Comparison of ENCODE assay signal across 36 cellular contexts in genomic region chr2:56175779-56176178, GRCh38. TPM values are rescaled to one million over a fixed set of nuclear protein-coding genes. Genes with fewer than 3 reads are reported as not detected.
"Had no signal": no experiment of that assay in that cellular context is flagged by ENCODE, and none has a peak within 500 bp of the region (broad histone marks: within the 10 kb centered on the region; RNA-seq: fewer than 3 reads in every experiment).

No MANE protein-coding gene starts in this region.

- H3K36me3 Mint-ChIP-seq: activated CD4-positive, alpha-beta memory T cell treated with anti-CD3 and anti-CD28 coated beads for 36 hours; activated naive CD4-positive, alpha-beta T cell treated with anti-CD3 and anti-CD28 coated beads, Interleukin-2, amount 10 ng/mL, durations not matched to agents 7 days and 5 days; activated naive CD4-positive, alpha-beta T cell treated with anti-CD3 and anti-CD28 coated beads, Interleukin-2, amount 50 U/mL, for 24 hours; activated naive CD8-positive, alpha-beta T cell; activated naive CD8-positive, alpha-beta T cell treated with anti-CD3 and anti-CD28 coated beads, Interleukin-2, amount 10 ng/mL, durations not matched to agents 7 days and 5 days; brain had no signal

- H3K4me3 Mint-ChIP-seq: activated B cell treated with CpG ODN at 0.5 μM for 24 hours; activated CD4-positive, alpha-beta memory T cell treated with anti-CD3 and anti-CD28 coated beads for 36 hours; activated CD4-positive, alpha-beta T cell treated with anti-CD3 and anti-CD28 coated beads, Interleukin-2, amount 10 ng/mL, durations not matched to agents 24 days and 14 days; activated CD8-positive, alpha-beta T cell treated with anti-CD3 and anti-CD28 coated beads for 36 hours; activated naive CD4-positive, alpha-beta T cell treated with anti-CD3 and anti-CD28 coated beads, Interleukin-2, amount 10 ng/mL, durations not matched to agents 7 days and 5 days; activated naive CD4-positive, alpha-beta T cell treated with anti-CD3 and anti-CD28 coated beads, Interleukin-2, amount 50 U/mL, for 24 hours; activated naive CD8-positive, alpha-beta T cell; activated naive CD8-positive, alpha-beta T cell treated with anti-CD3 and anti-CD28 coated beads, Interleukin-2, amount 10 ng/mL, durations not matched to agents 7 days and 5 days; activated naive CD8-positive, alpha-beta T cell treated with anti-CD3 and anti-CD28 coated beads, Interleukin-2, amount 50 U/mL, for 24 hours; activated T-cell treated with anti-CD3 and anti-CD28 coated beads, Interleukin-2, amount 50 U/mL, for 24 hours; brain; central memory CD8-positive, alpha-beta T cell; T-helper 1 cell treated with Interleukin-12 subunit alpha and Interleukin-12 subunit beta and Interleukin-4 antibody, amounts not matched to agents 30 μg/mL and 1 μg/mL, for 36 hours; T-helper 2 cell treated with Interferon-gamma antibody and Interleukin-4, amounts not matched to agents 5 μg/mL and 100 μg/mL, for 36 hours had no signal

- H3K4me3 ChIP-seq: ascending aorta, cardiac muscle cell had no signal

- H3K36me3 ChIP-seq: ascending aorta, cardiac muscle cell had no signal

- H3K27me3 ChIP-seq: ascending aorta had no signal

- H3K9me3 ChIP-seq: ascending aorta had no signal

- H3K9me3 Mint-ChIP-seq: activated B cell treated with CpG ODN at 0.5 μM for 24 hours; activated CD4-positive, alpha-beta memory T cell treated with anti-CD3 and anti-CD28 coated beads for 36 hours; activated naive CD4-positive, alpha-beta T cell treated with anti-CD3 and anti-CD28 coated beads, Interleukin-2, amount 10 ng/mL, durations not matched to agents 7 days and 5 days; activated naive CD4-positive, alpha-beta T cell treated with anti-CD3 and anti-CD28 coated beads, Interleukin-2, amount 50 U/mL, for 24 hours; activated naive CD8-positive, alpha-beta T cell treated with anti-CD3 and anti-CD28 coated beads, Interleukin-2, amount 10 ng/mL, durations not matched to agents 7 days and 5 days; activated T-cell treated with anti-CD3 and anti-CD28 coated beads, Interleukin-2, amount 50 U/mL, for 24 hours; activated T-helper 2 cell treated with anti-CD3 and anti-CD28 coated beads, Interferon-gamma antibody, Interleukin-2, Interleukin-4, amounts not matched to agents 10 μg/mL and 5 μg/mL and 100 μg/mL, durations not matched to agents 14 hours and 24 hours and 36 hours; T-helper 1 cell treated with Interleukin-12 subunit alpha and Interleukin-12 subunit beta and Interleukin-4 antibody, amounts not matched to agents 30 μg/mL and 1 μg/mL, for 36 hours; T-helper 2 cell treated with Interferon-gamma antibody and Interleukin-4, amounts not matched to agents 5 μg/mL and 100 μg/mL, for 36 hours had no signal

- H3K4me1 ChIP-seq: ascending aorta had no signal

- H3K27ac ChIP-seq: ascending aorta, cardiac muscle cell, VCaP had no signal

- H3K4me1 Mint-ChIP-seq: activated B cell treated with CpG ODN at 0.5 μM for 24 hours; activated CD4-positive, alpha-beta T cell treated with anti-CD3 and anti-CD28 coated beads, Interleukin-2, amount 10 ng/mL, durations not matched to agents 24 days and 14 days; activated naive CD4-positive, alpha-beta T cell treated with anti-CD3 and anti-CD28 coated beads, Interleukin-2, amount 10 ng/mL, durations not matched to agents 7 days and 5 days; activated naive CD4-positive, alpha-beta T cell treated with anti-CD3 and anti-CD28 coated beads, Interleukin-2, amount 50 U/mL, for 24 hours; activated naive CD8-positive, alpha-beta T cell treated with anti-CD3 and anti-CD28 coated beads, Interleukin-2, amount 10 ng/mL, durations not matched to agents 7 days and 5 days; activated naive CD8-positive, alpha-beta T cell treated with anti-CD3 and anti-CD28 coated beads, Interleukin-2, amount 50 U/mL, for 24 hours; brain; central memory CD8-positive, alpha-beta T cell had no signal

- H3K27me3 Mint-ChIP-seq: activated CD4-positive, alpha-beta T cell treated with anti-CD3 and anti-CD28 coated beads, Interleukin-2, amount 10 ng/mL, durations not matched to agents 24 days and 14 days; activated naive CD4-positive, alpha-beta T cell treated with anti-CD3 and anti-CD28 coated beads, Interleukin-2, amount 10 ng/mL, durations not matched to agents 7 days and 5 days had no signal

- H3K27ac Mint-ChIP-seq: activated B cell treated with CpG ODN at 0.5 μM for 24 hours; activated CD4-positive, alpha-beta memory T cell treated with anti-CD3 and anti-CD28 coated beads for 36 hours; activated CD4-positive, alpha-beta T cell treated with anti-CD3 and anti-CD28 coated beads, Interleukin-2, amount 10 ng/mL, durations not matched to agents 24 days and 14 days; activated CD8-positive, alpha-beta T cell treated with anti-CD3 and anti-CD28 coated beads for 36 hours; activated naive CD4-positive, alpha-beta T cell treated with anti-CD3 and anti-CD28 coated beads, Interleukin-2, amount 10 ng/mL, durations not matched to agents 7 days and 5 days; activated naive CD4-positive, alpha-beta T cell treated with anti-CD3 and anti-CD28 coated beads, Interleukin-2, amount 50 U/mL, for 24 hours; activated naive CD8-positive, alpha-beta T cell; activated naive CD8-positive, alpha-beta T cell treated with anti-CD3 and anti-CD28 coated beads, Interleukin-2, amount 10 ng/mL, durations not matched to agents 7 days and 5 days; activated naive CD8-positive, alpha-beta T cell treated with anti-CD3 and anti-CD28 coated beads, Interleukin-2, amount 50 U/mL, for 24 hours; activated T-cell treated with anti-CD3 and anti-CD28 coated beads, Interleukin-2, amount 50 U/mL, for 24 hours; activated T-helper 2 cell treated with anti-CD3 and anti-CD28 coated beads, Interferon-gamma antibody, Interleukin-2, Interleukin-4, amounts not matched to agents 10 μg/mL and 5 μg/mL and 100 μg/mL, durations not matched to agents 14 hours and 24 hours and 36 hours; brain; T-helper 1 cell treated with Interleukin-12 subunit alpha and Interleukin-12 subunit beta and Interleukin-4 antibody, amounts not matched to agents 30 μg/mL and 1 μg/mL, for 36 hours; T-helper 2 cell treated with Interferon-gamma antibody and Interleukin-4, amounts not matched to agents 5 μg/mL and 100 μg/mL, for 36 hours had no signal

- DNase-seq: activated B cell treated with CpG ODN at 0.5 μM for 24 hours; activated CD4-positive, alpha-beta memory T cell treated with anti-CD3 and anti-CD28 coated beads for 36 hours; activated CD4-positive, alpha-beta T cell treated with anti-CD3 and anti-CD28 coated beads for 4 hours; activated CD4-positive, alpha-beta T cell treated with anti-CD3 and anti-CD28 coated beads, Interleukin-2, amount 10 ng/mL, durations not matched to agents 24 days and 14 days; activated CD4-positive, alpha-beta T cell treated with anti-CD3 and anti-CD28 coated beads, Interleukin-2, amount 50 U/mL, for 1 hour; activated CD4-positive, alpha-beta T cell treated with anti-CD3 and anti-CD28 coated beads, Interleukin-2, amount 50 U/mL, for 4 hours; activated CD4-positive, CD25-positive, alpha-beta regulatory T cell treated with anti-CD3 and anti-CD28 coated beads, Interleukin-2, amount 50 U/mL, for 72 hours; activated CD8-positive, alpha-beta memory T cell treated with anti-CD3 and anti-CD28 coated beads, Interleukin-2, amount 50 U/mL, for 48 hours; activated CD8-positive, alpha-beta T cell treated with anti-CD3 and anti-CD28 coated beads for 36 hours; activated effector memory CD4-positive, alpha-beta T cell treated with Interleukin-2 at 50 U/mL for 16 hours; activated gamma-delta T cell; activated naive CD4-positive, alpha-beta T cell treated with anti-CD3 and anti-CD28 coated beads, Interleukin-2, amount 10 ng/mL, durations not matched to agents 7 days and 5 days; activated naive CD4-positive, alpha-beta T cell treated with Interleukin-2 at 50 U/mL for 16 hours; activated naive CD8-positive, alpha-beta T cell treated with anti-CD3 and anti-CD28 coated beads, Interleukin-2, amount 10 ng/mL, durations not matched to agents 7 days and 5 days; activated naive CD8-positive, alpha-beta T cell treated with anti-CD3 and anti-CD28 coated beads, Interleukin-2, amount 50 U/mL, for 24 hours; activated T-cell treated with anti-CD3 and anti-CD28 coated beads, Interleukin-2, amount 50 U/mL, for 24 hours; activated T-cell treated with anti-CD3 and anti-CD28 coated beads, Interleukin-2, amount 50 U/mL, for 48 hours; amygdala; anterior cingulate cortex; caudate nucleus; SW 1271; T-helper 1 cell; T-helper 2 cell; T-helper 9 cell had no signal

RNA-seq across cellular contexts. Expression of gene CCDC85A, which starts 8.0 kb away (rescaled TPM):
- total RNA-seq: activated B cell treated with CpG ODN at 0.5 μM for 24 hours; activated CD4-positive, alpha-beta memory T cell treated with anti-CD3 and anti-CD28 coated beads for 36 hours; activated CD4-positive, alpha-beta T cell treated with anti-CD3 and anti-CD28 coated beads, Interleukin-2, amount 10 ng/mL, durations not matched to agents 24 days and 14 days; activated CD8-positive, alpha-beta memory T cell treated with anti-CD3 and anti-CD28 coated beads for 36 hours; activated CD8-positive, alpha-beta T cell treated with anti-CD3 and anti-CD28 coated beads for 36 hours; activated naive CD8-positive, alpha-beta T cell treated with anti-CD3 and anti-CD28 coated beads, Interleukin-2, amount 10 ng/mL, durations not matched to agents 7 days and 5 days; activated T-helper 2 cell treated with anti-CD3 and anti-CD28 coated beads, Interferon-gamma antibody, Interleukin-2, Interleukin-4, amounts not matched to agents 10 μg/mL and 5 μg/mL and 100 μg/mL, durations not matched to agents 14 hours and 24 hours and 36 hours; bronchial epithelial cell had no signal
